In the genomic region with DNA sequence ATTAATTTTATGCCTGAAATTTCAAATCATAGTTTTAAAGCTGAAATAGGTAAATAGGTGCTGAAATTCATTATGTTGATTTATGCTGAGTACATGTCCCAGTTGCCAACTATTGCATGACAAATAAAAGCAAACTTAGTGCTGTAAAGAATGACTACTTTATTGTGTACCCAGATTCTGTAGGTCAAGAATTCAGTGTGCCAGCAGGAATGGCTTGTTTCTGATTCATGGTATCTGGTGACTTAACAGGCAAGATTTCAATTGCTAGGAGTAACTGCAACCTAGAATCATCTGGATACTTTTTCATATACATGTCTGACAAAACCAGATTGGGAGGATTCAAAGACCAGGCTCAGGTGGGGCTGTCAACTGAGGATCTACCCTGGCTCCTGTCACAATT, we compare ENCODE assay signal across 26 cellular contexts.
DNase-seq lines count a peak whose midpoint lies in the region; ATAC-seq, FAIRE-seq and TF ChIP-seq lines count a peak whose summit lies in the region.
"Had no signal": no experiment of that assay in that cellular context is flagged by ENCODE, and none has a peak within 500 bp of the region (broad histone marks: within the 10 kb centered on the region; RNA-seq: fewer than 3 reads in every experiment).

No MANE protein-coding gene starts in this region.

- intact Hi-C loops in MCF 10A (cut with micrococcal nuclease): no loop called here
- intact Hi-C loops in breast epithelium (cut with DNase I; ENCODE audit: low total_unique reads): no loop called here
- intact Hi-C loops in activated CD4-positive, alpha-beta memory T cell treated with anti-CD3 and anti-CD28 coated beads for 36 hours (cut with micrococcal nuclease): no loop called here

- no peak overlapping the region for H3K27ac Mint-ChIP-seq in MCF 10A (ENCODE audit: low read depth, unreplicated experiment)
- H3K27ac Mint-ChIP-seq in activated CD4-positive, alpha-beta memory T cell treated with anti-CD3 and anti-CD28 coated beads for 36 hours: no peak overlapping the region
- H3K27ac Mint-ChIP-seq: activated naive CD8-positive, alpha-beta T cell; activated T-helper 2 cell treated with anti-CD3 and anti-CD28 coated beads, Interferon-gamma antibody, Interleukin-2, Interleukin-4, amounts not matched to agents 10 μg/mL and 5 μg/mL and 100 μg/mL, durations not matched to agents 14 hours and 24 hours and 36 hours; CD8-positive, alpha-beta T cell; IgD-negative memory B cell; T-helper 2 cell treated with Interferon-gamma antibody and Interleukin-4, amounts not matched to agents 5 μg/mL and 100 μg/mL, for 36 hours had no signal

- H3K27ac ChIP-seq in breast epithelium: no peak overlapping the region
- H3K27ac ChIP-seq: 22Rv1, sigmoid colon, upper lobe of left lung had no signal

- TF ChIP-seq CTCF in MCF 10A (IDR thresholded peaks at IDR 0.05; ENCODE audit: unreplicated experiment): no peak
- TF ChIP-seq CTCF in breast epithelium (IDR thresholded peaks at IDR 0.05): no peak
- TF ChIP-seq CTCF in choroid plexus epithelial cell (conservative IDR thresholded peaks at IDR 0.05; ENCODE audit: low read depth, low read length): no peak

- POLR2A ChIA-PET in MCF 10A (lab: Yijun Ruan, JAX): no interaction called here
- POLR2A ChIA-PET in activated CD4-positive, alpha-beta memory T cell treated with anti-CD3 and anti-CD28 coated beads for 36 hours (lab: Charles Lee): no interaction called here

- no TSS peak for BruUV-seq in MCF 10A (replicated peaks; lab: Mats Ljungman, UMichigan)

- peaks cover 12% of the 10 kb centered on the region for H3K4me1 Mint-ChIP-seq in MCF 10A (ENCODE audit: insufficient read depth, unreplicated experiment)
- H3K4me1 Mint-ChIP-seq in activated T-cell treated with anti-CD3 and anti-CD28 coated beads, Interleukin-2, amount 50 U/mL, for 4 hours (ENCODE audit: low read depth): no peaks in the 10 kb centered on the region
- no peaks in the 10 kb centered on the region for H3K4me1 Mint-ChIP-seq in activated CD4-positive, alpha-beta memory T cell treated with anti-CD3 and anti-CD28 coated beads for 36 hours (ENCODE audit: low read depth)
- H3K4me1 Mint-ChIP-seq: IgD-negative memory B cell had no signal

- CTCF ChIA-PET in MCF 10A (lab: Yijun Ruan, JAX): interaction anchor here (0.6 kb wide), 1 partner anchor 23 kb away, joined by 3 read pairs; no protein-coding TSS in a partner anchor
- CTCF ChIA-PET in activated CD4-positive, alpha-beta memory T cell treated with anti-CD3 and anti-CD28 coated beads for 36 hours (lab: Charles Lee): no interaction called here

- H3K4me3 ChIP-seq in breast epithelium: no peak overlapping the region
- no peak overlapping the region for H3K4me3 ChIP-seq in choroid plexus epithelial cell (ENCODE audit: low read depth, low read length)
- H3K4me3 ChIP-seq: MG63, sigmoid colon, upper lobe of left lung had no signal

- no peaks in the 10 kb centered on the region for H3K27me3 Mint-ChIP-seq in MCF 10A (ENCODE audit: insufficient read depth, unreplicated experiment)
- H3K27me3 Mint-ChIP-seq in activated T-cell treated with anti-CD3 and anti-CD28 coated beads, Interleukin-2, amount 50 U/mL, for 4 hours (ENCODE audit: low read depth): no peaks in the 10 kb centered on the region
- no peaks in the 10 kb centered on the region for H3K27me3 Mint-ChIP-seq in activated CD4-positive, alpha-beta memory T cell treated with anti-CD3 and anti-CD28 coated beads for 36 hours
- H3K27me3 Mint-ChIP-seq: activated naive CD8-positive, alpha-beta T cell; IgD-negative memory B cell had no signal

- no peak for TF ChIP-seq POLR2A in breast epithelium (IDR thresholded peaks at IDR 0.05)

- H3K9me3 ChIP-seq in breast epithelium: no peaks in the 10 kb centered on the region
- H3K9me3 ChIP-seq: MG63, sigmoid colon, upper lobe of left lung had no signal

- no peaks in the 10 kb centered on the region for H3K36me3 Mint-ChIP-seq in MCF 10A (ENCODE audit: insufficient read depth, unreplicated experiment)
- H3K36me3 Mint-ChIP-seq in activated T-cell treated with anti-CD3 and anti-CD28 coated beads, Interleukin-2, amount 50 U/mL, for 4 hours (ENCODE audit: insufficient read depth): no peaks in the 10 kb centered on the region
- H3K36me3 Mint-ChIP-seq in activated CD4-positive, alpha-beta memory T cell treated with anti-CD3 and anti-CD28 coated beads for 36 hours: no peaks in the 10 kb centered on the region
- H3K36me3 Mint-ChIP-seq: activated naive CD8-positive, alpha-beta T cell; CD8-positive, alpha-beta T cell had no signal

- H3K27me3 ChIP-seq in breast epithelium: no peaks in the 10 kb centered on the region
- H3K27me3 ChIP-seq: MG63, sigmoid colon, upper lobe of left lung had no signal

- no peaks in the 10 kb centered on the region for H3K9me3 Mint-ChIP-seq in MCF 10A (ENCODE audit: unreplicated experiment)
- H3K9me3 Mint-ChIP-seq in activated T-cell treated with anti-CD3 and anti-CD28 coated beads, Interleukin-2, amount 50 U/mL, for 4 hours: peaks cover 3% of the 10 kb centered on the region
- no peaks in the 10 kb centered on the region for H3K9me3 Mint-ChIP-seq in activated CD4-positive, alpha-beta memory T cell treated with anti-CD3 and anti-CD28 coated beads for 36 hours

- DNase-seq in MCF 10A (ENCODE audit: unreplicated experiment) (peak; percentile 0), breast epithelium (ENCODE audit: low spot score in 2 of 2) (no peak), choroid plexus epithelial cell (ENCODE audit: low read depth) (peak; percentile 29), foreskin melanocyte (peak; percentile 27), frontal cortex (ENCODE audit: low spot score in 2 of 2) (no peak)
- no peak for DNase-seq in stimulated activated CD4-positive, alpha-beta T cell treated with anti-CD3 and anti-CD28 coated beads, Interleukin-12 subunit alpha, Interleukin-12 subunit beta, amount 100 ng/mL, for 4 hours
- DNase-seq in activated T-cell treated with anti-CD3 and anti-CD28 coated beads, Interleukin-2, amount 50 U/mL, for 4 hours: no peak
- no peak for DNase-seq in activated CD4-positive, alpha-beta memory T cell treated with anti-CD3 and anti-CD28 coated beads for 36 hours
- DNase-seq: activated CD4-positive, alpha-beta T cell treated with anti-CD3 and anti-CD28 coated beads, Interleukin-2, amount 50 U/mL, for 48 hours; activated CD4-positive, CD25-positive, alpha-beta regulatory T cell; activated CD8-positive, alpha-beta memory T cell treated with anti-CD3 and anti-CD28 coated beads, Interleukin-2, amount 50 U/mL, for 48 hours; AML-193; CD8-positive, alpha-beta T cell; DMS153; GDM1; MG63; NCI-H2081; NCI-H82; Right ventricle myocardium superior; sigmoid colon; upper lobe of left lung had no signal

- no peaks in the 10 kb centered on the region for H3K36me3 ChIP-seq in breast epithelium
- H3K36me3 ChIP-seq: MG63, sigmoid colon, upper lobe of left lung had no signal

- H3K4me3 Mint-ChIP-seq in MCF 10A (ENCODE audit: unreplicated experiment): no peak overlapping the region
- H3K4me3 Mint-ChIP-seq in activated T-cell treated with anti-CD3 and anti-CD28 coated beads, Interleukin-2, amount 50 U/mL, for 4 hours: no peak overlapping the region
- H3K4me3 Mint-ChIP-seq in activated CD4-positive, alpha-beta memory T cell treated with anti-CD3 and anti-CD28 coated beads for 36 hours: no peak overlapping the region
- H3K4me3 Mint-ChIP-seq: activated naive CD8-positive, alpha-beta T cell; CD8-positive, alpha-beta T cell; IgD-negative memory B cell; T-helper 2 cell treated with Interferon-gamma antibody and Interleukin-4, amounts not matched to agents 5 μg/mL and 100 μg/mL, for 36 hours had no signal

- no peak for ATAC-seq in activated T-cell treated with anti-CD3 and anti-CD28 coated beads, Interleukin-2, amount 50 U/mL, for 4 hours
- ATAC-seq: CD8-positive, alpha-beta T cell had no signal

- FAIRE-seq in frontal cortex (lab: Jason Lieb, UNC): no peak

- H3K4me1 ChIP-seq in breast epithelium: no peaks in the 10 kb centered on the region
- H3K4me1 ChIP-seq: upper lobe of left lung had no signal

Comparison
In these comparisons a context has a peak if more than half of its experiments do, and no peak if none do; other contexts are left out.
1. DNase-seq: peak in MCF 10A (single experiment), choroid plexus epithelial cell (single experiment) and foreskin melanocyte (single experiment); none in breast epithelium (0 of 2), stimulated activated CD4-positive, alpha-beta T cell treated with anti-CD3 and anti-CD28 coated beads, Interleukin-12 subunit alpha, Interleukin-12 subunit beta, amount 100 ng/mL, for 4 hours (single experiment), activated T-cell treated with anti-CD3 and anti-CD28 coated beads, Interleukin-2, amount 50 U/mL, for 4 hours (single experiment), frontal cortex (0 of 2) and activated CD4-positive, alpha-beta memory T cell treated with anti-CD3 and anti-CD28 coated beads for 36 hours (single experiment).